ENCODE assay signal across 25 cellular contexts in genomic region chr15:65204931-65205655, GRCh38. TPM values are rescaled to one million over a fixed set of nuclear protein-coding genes. Genes with fewer than 3 reads are reported as not detected.
DNase-seq lines count a peak whose midpoint lies in the region; ATAC-seq and TF ChIP-seq lines count a peak whose summit lies in the region.
"Had no signal": no experiment of that assay in that cellular context is flagged by ENCODE, and none has a peak within 500 bp of the region (broad histone marks: within the 10 kb centered on the region; RNA-seq: fewer than 3 reads in every experiment).

No MANE protein-coding gene starts in this region.

- H3K36me3 Mint-ChIP-seq in neural crest cell (ENCODE audit: low read depth) = no peaks in the 10 kb centered on the region
- H3K36me3 Mint-ChIP-seq: CD4-positive, CD25-positive, alpha-beta regulatory T cell; CD8-positive, alpha-beta memory T cell; IgD-negative memory B cell had no signal

- no peak for TF ChIP-seq EP300 in sigmoid colon (IDR thresholded peaks at IDR 0.05)

- no peak overlapping the region for H3K4me2 ChIP-seq in OCI-LY7 (ENCODE audit: low read length)

- no peaks in the 10 kb centered on the region for H3K27me3 ChIP-seq in sigmoid colon
- H3K27me3 ChIP-seq: BE2C had no signal

- ATAC-seq in SK-N-SH treated with all-trans-retinoic acid at 6 μM for 48 hours (no peak), HG02759 (IDR thresholded peaks at IDR 0.05; ENCODE audit: unreplicated experiment) (no peak)
- ATAC-seq: GM12878, HepG2 had no signal

- POLR2A ChIA-PET in OCI-LY7 (lab: Charles Lee) = no interaction called here

- H2AFZ ChIP-seq in OCI-LY7 (ENCODE audit: low read length) = no peak overlapping the region
- H2AFZ ChIP-seq: GM23248 had no signal

- no peaks in the 10 kb centered on the region for H3K27me3 Mint-ChIP-seq in neural crest cell (ENCODE audit: low read depth)

- no peak overlapping the region for H3K27ac ChIP-seq in sigmoid colon
- no peak overlapping the region for H3K27ac ChIP-seq in OCI-LY7 (ENCODE audit: low read depth, low read length, poor library complexity, severe bottlenecking)
- H3K27ac ChIP-seq: GM23248 had no signal

- H3K27ac Mint-ChIP-seq in neural crest cell (ENCODE audit: unreplicated experiment) = peak overlapping the region; percentile 78
- H3K27ac Mint-ChIP-seq: CD4-positive, CD25-positive, alpha-beta regulatory T cell; CD8-positive, alpha-beta memory T cell; HFFc6; IgD-negative memory B cell had no signal

- no peaks in the 10 kb centered on the region for H3K79me2 ChIP-seq in OCI-LY7 (ENCODE audit: insufficient read depth, low read depth, low read length)

- H3K9me3 ChIP-seq in sigmoid colon = no peaks in the 10 kb centered on the region
- H3K9me3 ChIP-seq in OCI-LY7 (ENCODE audit: low read length) = no peaks in the 10 kb centered on the region
- H3K9me3 ChIP-seq: BE2C had no signal

- no peaks in the 10 kb centered on the region for H3K36me3 ChIP-seq in sigmoid colon
- no peaks in the 10 kb centered on the region for H3K36me3 ChIP-seq in OCI-LY7 (ENCODE audit: insufficient read depth, low read length)
- H3K36me3 ChIP-seq: BE2C had no signal

- H3K4me3 ChIP-seq in sigmoid colon (no peak overlapping the region), OCI-LY7 (ENCODE audit: low read depth, low read length, poor library complexity, severe bottlenecking) (no peak overlapping the region)
- H3K4me3 ChIP-seq: GM12878, GM23248 had no signal

- no peak overlapping the region for H3K4me3 Mint-ChIP-seq in neural crest cell
- H3K4me3 Mint-ChIP-seq: CD4-positive, CD25-positive, alpha-beta regulatory T cell; CD8-positive, alpha-beta memory T cell; HFFc6 had no signal

- no peaks in the 10 kb centered on the region for H4K20me1 ChIP-seq in OCI-LY7 (ENCODE audit: insufficient read depth, low read length)

- DNase-seq in SK-MEL-5 (ENCODE audit: low read depth, low spot score) (peak; percentile 51), foreskin melanocyte (peak; percentile 23), neural crest cell (ENCODE audit: low read depth, low spot score) (no peak), sigmoid colon (peak; percentile 53), OCI-LY7 (ENCODE audit: low spot score) (no peak), NCI-H1105 (lab: John Stamatoyannopoulos, UW) (no peak)
- DNase-seq: ACHN; BE2C; C1 segment of cervical spinal cord; CD4-positive, CD25-positive, alpha-beta regulatory T cell; CD8-positive, alpha-beta memory T cell; COR-L47; DMS 273 treated with DMSO at 0.1 percent for 48 hours; DMS53; DND-41; EL; GM23248; HCEC 1CT; HFFc6 had no signal

- H3K4me1 ChIP-seq in sigmoid colon (peaks cover 0 to 21% (median 17%) of the 10 kb centered on the region in 4 donors), OCI-LY7 (ENCODE audit: insufficient read depth, low read length, poor library complexity, severe bottlenecking) (no peaks in the 10 kb centered on the region)

- BruUV-seq in OCI-LY7 (replicated peaks; lab: Mats Ljungman, UMichigan) = no TSS peak

- CTCF ChIA-PET in OCI-LY7 (lab: Charles Lee; ENCODE audit: unreplicated experiment) = no interaction called here

- no peaks in the 10 kb centered on the region for H3K9me2 ChIP-seq in OCI-LY7 (ENCODE audit: insufficient read depth, low read length)

- no peaks in the 10 kb centered on the region for H3K4me1 Mint-ChIP-seq in neural crest cell
- H3K4me1 Mint-ChIP-seq: CD4-positive, CD25-positive, alpha-beta regulatory T cell; CD8-positive, alpha-beta memory T cell; IgD-negative memory B cell had no signal

- no peaks in the 10 kb centered on the region for H3K9me3 Mint-ChIP-seq in neural crest cell
- H3K9me3 Mint-ChIP-seq: CD4-positive, CD25-positive, alpha-beta regulatory T cell; HFFc6; IgD-negative memory B cell had no signal

- no peak for TF ChIP-seq CTCF in neural crest cell (conservative IDR thresholded peaks at IDR 0.05)
- TF ChIP-seq CTCF in sigmoid colon (IDR thresholded peaks at IDR 0.05) = no peak
- no peak for TF ChIP-seq CTCF in OCI-LY7 (conservative IDR thresholded peaks at IDR 0.05; ENCODE audit: low read length)

- intact Hi-C loops in sigmoid colon (cut with DNase I) = no loop called here
- intact Hi-C loops in OCI-LY7 (cut with micrococcal nuclease; ENCODE audit: unreplicated experiment) = no loop called here

- no peak for TF ChIP-seq POLR2A in sigmoid colon (IDR thresholded peaks at IDR 0.05)

- in situ Hi-C loops in SK-MEL-5 (cut with HindIII; ENCODE audit: low pct_unique_long_range_greater_than_20kb, low sequenced_read_pairs) = no loop called here

- WGBS in sigmoid colon, 2 donors = 92 to 94% methylated on average over 12 of the region's 12 CpGs

TF ChIP-seq in SK-N-SH treated with all-trans-retinoic acid at 6 μM for 48 hours, 23 proteins besides CTCF, POLR2A, EP300 and RAD21 (continues in another document):
- TF ChIP-seq OSR1 (CRISPR knock-in tag; IDR thresholded peaks at IDR 0.05) = no peak
- TF ChIP-seq TSHZ2 (CRISPR knock-in tag; IDR thresholded peaks at IDR 0.05) = no peak
- TF ChIP-seq TCF4 (CRISPR knock-in tag; IDR thresholded peaks at IDR 0.05; ENCODE audit: borderline replicate concordance) = no peak
- no peak for TF ChIP-seq ZNF8 (CRISPR knock-in tag; IDR thresholded peaks at IDR 0.05)
- no peak for TF ChIP-seq PATZ1 (CRISPR knock-in tag; IDR thresholded peaks at IDR 0.05; ENCODE audit: borderline replicate concordance)
- no peak for TF ChIP-seq ISL1 (CRISPR knock-in tag; IDR thresholded peaks at IDR 0.05)
- TF ChIP-seq ZNF565 (CRISPR knock-in tag; conservative IDR thresholded peaks at IDR 0.05; ENCODE audit: low read depth) = no peak
- TF ChIP-seq TOX (CRISPR knock-in tag; IDR thresholded peaks at IDR 0.05; ENCODE audit: borderline replicate concordance) = no peak
- TF ChIP-seq BACH2 (CRISPR knock-in tag; IDR thresholded peaks at IDR 0.05; ENCODE audit: borderline replicate concordance) = no peak

RNA-seq across cellular contexts. Expression of gene CILP, which starts 6.2 kb away (rescaled TPM):
- total RNA-seq in SK-MEL-5 (2014; rRNA removed; shearing (Covaris generic)) = 0.13 TPM in 1 of 2 replicates, not detected in the other
- 0.06 and 0.08 TPM in 2 replicates for polyA plus RNA-seq in SK-MEL-5 (2015; cell fraction: cytosol; rRNA removed)
- 0.02 and 0.05 TPM in 2 replicates for polyA plus RNA-seq in SK-MEL-5 (2015; cell fraction: nucleus; rRNA removed)
- total RNA-seq in neural crest cell (0.12 and 0.14 TPM in 2 replicates), sigmoid colon (100 to 1,000 TPM in 2 of 4 donors, 10 to 100 TPM in 2; 26.7 to 205 (median 70.4) TPM), OCI-LY7 (2022) (0.06 TPM in 1 of 2 replicates, not detected in the other)
- polyA plus RNA-seq in sigmoid colon = 1 to 10 TPM in 2 of 3 donors, under 1 TPM in 1; 0.92 to 5.4 (median 1.2) TPM
- total RNA-seq in OCI-LY7 (2014; rRNA removed; shearing (Covaris generic)) = not detected in 2 replicates
- total RNA-seq: G401, HepG2 had no signal
- polyA plus RNA-seq: CD4-positive, CD25-positive, alpha-beta regulatory T cell; IgD-negative memory B cell had no signal

RNA-seq across cellular contexts. Expression of gene CLPX, which starts 20.0 kb away (rescaled TPM):
- 44.6 and 46.2 TPM in 2 replicates for total RNA-seq in SK-MEL-5 (2014; rRNA removed; shearing (Covaris generic))
- 32.7 and 40.7 TPM in 2 replicates for polyA plus RNA-seq in SK-MEL-5 (2015; cell fraction: cytosol; rRNA removed)
- 22.7 and 28.5 TPM in 2 replicates for polyA plus RNA-seq in SK-MEL-5 (2015; cell fraction: nucleus; rRNA removed)
- 42.0 and 42.2 TPM in 2 replicates for total RNA-seq in neural crest cell
- total RNA-seq in sigmoid colon = 10 to 100 TPM; 39.9 to 71.4 (median 47.1) TPM
- 10 to 100 TPM; 16.4 to 22.2 (median 21.3) TPM for polyA plus RNA-seq in sigmoid colon
- total RNA-seq in OCI-LY7 (2014; rRNA removed; shearing (Covaris generic)) = 26.0 and 34.0 TPM in 2 replicates
- 51.8 and 53.3 TPM in 2 replicates for total RNA-seq in OCI-LY7 (2022)

Comparison
In these comparisons a context has a peak if more than half of its experiments do, and no peak if none do; other contexts are left out.
1. DNase-seq: peak in SK-MEL-5 (single experiment), foreskin melanocyte (single experiment) and sigmoid colon (single experiment); none in neural crest cell (single experiment), OCI-LY7 (single experiment) and NCI-H1105 (single experiment).
2. RNA of gene CILP, which starts 6.2 kb away (total RNA-seq): 26.7 to 205 TPM in sigmoid colon; 0.12 to 0.14 TPM in neural crest cell, 0.06 TPM in OCI-LY7 and 0.13 TPM in SK-MEL-5; every median in the first group is over 10 times any median in the second.